ENCODE assay signal across 2 cellular contexts in genomic region chr2:47619582-47620320, GRCh38. TPM values are rescaled to one million over a fixed set of nuclear protein-coding genes. Genes with fewer than 3 reads are reported as not detected.
"Had no signal": no experiment of that assay in that cellular context is flagged by ENCODE, and none has a peak within 500 bp of the region (broad histone marks: within the 10 kb centered on the region; RNA-seq: fewer than 3 reads in every experiment).

No MANE protein-coding gene starts in this region.

RNA-seq across cellular contexts. Expression of gene KCNK12, which starts 49.0 kb away (rescaled TPM):
- total RNA-seq: GM23248, HepG2 had no signal
- polyA plus RNA-seq: HepG2 had no signal
